In genomic region chr14:57884175-57884574, GRCh38 we compare ENCODE assay signal across 12 cellular contexts. TPM values are rescaled to one million over a fixed set of nuclear protein-coding genes. Genes with fewer than 3 reads are reported as not detected.
DNase-seq lines count a peak whose midpoint lies in the region; TF ChIP-seq lines count a peak whose summit lies in the region.
"Had no signal": no experiment of that assay in that cellular context is flagged by ENCODE, and none has a peak within 500 bp of the region (broad histone marks: within the 10 kb centered on the region; RNA-seq: fewer than 3 reads in every experiment).

No MANE protein-coding gene starts in this region.

- H3K9me3 ChIP-seq in neural cell (ENCODE audit: low read length) = no peaks in the 10 kb centered on the region
- H3K9me3 ChIP-seq: mucosa of descending colon had no signal

- H4K20me1 ChIP-seq in neural cell (ENCODE audit: insufficient read depth) = no peaks in the 10 kb centered on the region

- no peak overlapping the region for H3K4me2 ChIP-seq in neural cell (ENCODE audit: low read length)

- in situ Hi-C loops in brain microvascular endothelial cell (cut with HindIII; ENCODE audit: low pct_ligation_motif_present, low sequenced_read_pairs) = no loop called here

- H3F3A ChIP-seq in neural cell (ENCODE audit: insufficient read depth, low read length, poor library complexity, severe bottlenecking) = no peaks in the 10 kb centered on the region

- no peak overlapping the region for H3K9ac ChIP-seq in neural cell (ENCODE audit: low read length)

- H3K27ac ChIP-seq in brain microvascular endothelial cell = no peak overlapping the region
- no peak overlapping the region for H3K27ac ChIP-seq in neural cell (ENCODE audit: low read length)

- H3K9me2 ChIP-seq in neural cell (ENCODE audit: insufficient read depth, low read length) = no peaks in the 10 kb centered on the region

- peak; percentile 53 for TF ChIP-seq RAD21 in neural cell (conservative IDR thresholded peaks at IDR 0.05)

- H3K27me3 ChIP-seq in brain microvascular endothelial cell (replicated peaks) (no peaks in the 10 kb centered on the region), neural cell (ENCODE audit: insufficient read depth, low read depth, low read length) (no peaks in the 10 kb centered on the region)

- H3K36me3 ChIP-seq in brain microvascular endothelial cell (replicated peaks) (no peaks in the 10 kb centered on the region), neural cell (ENCODE audit: insufficient read depth, low read length) (no peaks in the 10 kb centered on the region)

- no peaks in the 10 kb centered on the region for H3K79me2 ChIP-seq in neural cell (replicated peaks; ENCODE audit: insufficient read depth, low read length)

- no peak overlapping the region for H2AFZ ChIP-seq in neural cell (ENCODE audit: low read depth, low read length)

- TF ChIP-seq CTCF in brain microvascular endothelial cell (IDR thresholded peaks at IDR 0.05; ENCODE audit: low read depth, low read length, missing control alignments) (peak; percentile 10), neural cell (IDR thresholded peaks at IDR 0.05; ENCODE audit: poor library complexity, severe bottlenecking) (peak; percentile 58)

- TF ChIP-seq EP300 in neural cell (conservative IDR thresholded peaks at IDR 0.05; ENCODE audit: poor library complexity, severe bottlenecking) = no peak

- DNase-seq in NCI-H1436 (lab: John Stamatoyannopoulos, UW) (peak; percentile 53), NCI-H1436 treated with DMSO at 0.1 percent for 48 hours (lab: John Stamatoyannopoulos, UW) (no peak), NCI-H2081 (lab: John Stamatoyannopoulos, UW) (peak; percentile 60 to 75), brain microvascular endothelial cell (no peak), NCI-H510A (lab: John Stamatoyannopoulos, UW) (no peak)
- DNase-seq in activated CD8-positive, alpha-beta memory T cell treated with anti-CD3 and anti-CD28 coated beads, Interleukin-2, amount 50 U/mL, for 48 hours = no peak
- DNase-seq in stimulated activated CD8-positive, alpha-beta memory T cell treated with anti-CD3 and anti-CD28 coated beads, Interleukin-4, amount 100 ng/mL, for 48 hours = no peak
- DNase-seq: activated naive CD8-positive, alpha-beta T cell treated with anti-CD3 and anti-CD28 coated beads, Interleukin-2, amount 10 ng/mL, durations not matched to agents 7 days and 5 days; mucosa of descending colon; NCI-H510A treated with DMSO at 0.1 percent for 48 hours; SHP77 treated with DMSO at 0.1 percent for 48 hours had no signal

- H3K4me3 ChIP-seq in brain microvascular endothelial cell (ENCODE audit: low read depth, low read length) = no peak overlapping the region
- no peak overlapping the region for H3K4me3 ChIP-seq in neural cell (ENCODE audit: low read length)
- H3K4me3 ChIP-seq: mucosa of descending colon had no signal

TF ChIP-seq in neural cell, 6 proteins besides CTCF, POLR2A, EP300 and RAD21:
- TF ChIP-seq SMC3 (conservative IDR thresholded peaks at IDR 0.05; ENCODE audit: poor library complexity) = peak; percentile 61
- no peak for TF ChIP-seq POLR2AphosphoS5 (IDR thresholded peaks at IDR 0.05)

RNA-seq across cellular contexts. Expression of gene SLC35F4, which starts 18.3 kb away (rescaled TPM):
- 21.0 and 23.1 TPM in 2 replicates for polyA plus RNA-seq in neural cell
- polyA minus RNA-seq in neural cell = 18.5 and 19.3 TPM in 2 replicates

Comparison
In these comparisons a context has a peak if more than half of its experiments do, and no peak if none do; other contexts are left out.
1. DNase-seq: peak in NCI-H1436 (single experiment) and NCI-H2081 (2 of 2); none in NCI-H1436 treated with DMSO at 0.1 percent for 48 hours (single experiment), brain microvascular endothelial cell (single experiment), activated CD8-positive, alpha-beta memory T cell treated with anti-CD3 and anti-CD28 coated beads, Interleukin-2, amount 50 U/mL, for 48 hours (single experiment), stimulated activated CD8-positive, alpha-beta memory T cell treated with anti-CD3 and anti-CD28 coated beads, Interleukin-4, amount 100 ng/mL, for 48 hours (single experiment) and NCI-H510A (single experiment).